Comparison of ENCODE assay signal across 1 cellular context in genomic region chr4:22170353-22170752, GRCh38.
TF ChIP-seq lines count a peak whose summit lies in the region.

No MANE protein-coding gene starts in this region.

TF ChIP-seq in GM23338, 12 proteins besides CTCF, POLR2A, EP300 and RAD21 (continued from another document):
- no peak for TF ChIP-seq ZNF462 (CRISPR knock-in tag; IDR thresholded peaks at IDR 0.05)
